8 cellular contexts compared by ENCODE assay signal in genomic region chr2:183124222-183124956, GRCh38. TPM values are rescaled to one million over a fixed set of nuclear protein-coding genes. Genes with fewer than 3 reads are reported as not detected.
A peak's percentile ranks its signal among the peaks of the same experiment; 100 is the strongest.
DNase-seq lines count a peak whose midpoint lies in the region; ATAC-seq and TF ChIP-seq lines count a peak whose summit lies in the region.

NUP35 (plus strand) TSS chr2:183124443; CDS start chr2:183124458, 15 bp downstream.

- H3K79me1 ChIP-seq in IMR-90 (ENCODE audit: low read depth in 1 of 2, low read length in 2 of 2) = peaks cover 0 to 17% of the 10 kb centered on the region in 2 experiments; a peak in 2 of 4 replicates

- H3K9me1 ChIP-seq in IMR-90 (ENCODE audit: insufficient read depth, low read length) = no peaks in the 10 kb centered on the region

- WGBS in IMR-90 (ENCODE audit: extremely low coverage in 2 of 2, insufficient read length in 1 of 2), 2 experiments = 0% methylated on average over 9 of the region's 43 CpGs; no CpG with 5 or more reads in 1 of the 2 experiments

- H3K23ac ChIP-seq in IMR-90 (ENCODE audit: low read depth, low read length) = peak within 1 kb of the TSS; percentile 98

- H3K14ac ChIP-seq in IMR-90 (replicated peaks; ENCODE audit: low read depth, low read length) = peak within 1 kb of the TSS; percentile 98

- dilution Hi-C loops in IMR-90 (cut with HindIII; ENCODE audit: low sequenced_read_pairs, unreplicated experiment) = no loop called here

- DNase-seq in DMS 273 (lab: John Stamatoyannopoulos, UW; ENCODE audit: unreplicated experiment) = peak; percentile 98
- peak; percentile 90 for DNase-seq in IMR-90
- DNase-seq in OCI-M1 (lab: John Stamatoyannopoulos, UW) = peak; percentile 92
- peak; percentile 80 for DNase-seq in activated T-cell treated with anti-CD3 and anti-CD28 coated beads for 24 hours (ENCODE audit: low read depth)
- peak; percentile 94 for DNase-seq in epithelial cell of esophagus (ENCODE audit: low read depth)
- DNase-seq in stimulated activated CD8-positive, alpha-beta memory T cell treated with anti-CD3 and anti-CD28 coated beads, Interleukin-4, amount 100 ng/mL, for 1 hour (ENCODE audit: low read depth in 2 of 2, low spot score in 1 of 2) = peak; percentile 74 to 75

- peak within 1 kb of the TSS; percentile 94 for H2AFZ ChIP-seq in IMR-90 (replicated peaks; ENCODE audit: low read length, poor library complexity)

- H2AK9ac ChIP-seq in IMR-90 (replicated peaks; ENCODE audit: low read depth, low read length, poor library complexity) = peak within 1 kb of the TSS; percentile 85

- peak within 1 kb of the TSS; percentile 18 for H3K18ac ChIP-seq in IMR-90 (ENCODE audit: low read depth, low read length)

- H3K9me3 ChIP-seq in IMR-90 (ENCODE audit: control insufficient read depth, insufficient read depth, low read length) (no peaks in the 10 kb centered on the region), mononuclear cell (ENCODE audit: low read depth, low read length) (no peaks in the 10 kb centered on the region)

- H3K56ac ChIP-seq in IMR-90 (ENCODE audit: extremely low read depth, insufficient read depth, low read length) = peak within 1 kb of the TSS; percentile 89

- BruUV-seq in IMR-90 (replicated peaks; lab: Mats Ljungman, UMichigan) = TSS peak; percentile 63

- peak within 1 kb of the TSS; percentile 96 for H3K4me2 ChIP-seq in IMR-90 (ENCODE audit: low read depth, low read length)

- H2BK120ac ChIP-seq in IMR-90 (ENCODE audit: low read depth, low read length) = peak within 1 kb of the TSS; percentile 79

- H3K4me1 ChIP-seq in IMR-90 (ENCODE audit: control insufficient read depth, insufficient read depth, low read length) (peaks cover 4% of the 10 kb centered on the region; the same call in 1 of the 2 replicates), mononuclear cell (ENCODE audit: insufficient read depth, low read length) (peaks cover 19% of the 10 kb centered on the region)

- no peaks in the 10 kb centered on the region for H3K36me3 ChIP-seq in IMR-90 (ENCODE audit: control insufficient read depth, insufficient read depth, low read length)

- H2AK5ac ChIP-seq in IMR-90 (ENCODE audit: low read depth, low read length) = 0 out of 2 replicates have a peak within 1 kb of the TSS, but pooled peaks have one; percentile 24

- H3K27me3 ChIP-seq in IMR-90 (ENCODE audit: control insufficient read depth, insufficient read depth, low read length) (no peaks in the 10 kb centered on the region), mononuclear cell (ENCODE audit: insufficient read depth, low read length) (peaks cover 5% of the 10 kb centered on the region)

- POLR2A ChIA-PET in IMR-90 (lab: Charles Lee; ENCODE audit: unreplicated experiment) = no interaction called here

- peak within 1 kb of the TSS; percentile 84 for H2BK15ac ChIP-seq in IMR-90 (ENCODE audit: low read depth, low read length)

- TF ChIP-seq CTCF in IMR-90 (conservative IDR thresholded peaks at IDR 0.05; ENCODE audit: low read depth, low read length) = no peak
- TF ChIP-seq CTCF in epithelial cell of esophagus (IDR thresholded peaks at IDR 0.05; ENCODE audit: insufficient read depth, low read depth, low read length, missing control alignments) = no peak

- H3K9ac ChIP-seq in IMR-90 (ENCODE audit: low read depth, low read length) = peak within 1 kb of the TSS; percentile 87

- peak within 1 kb of the TSS; percentile 54; the same call in 1 of the 2 replicates for H2BK20ac ChIP-seq in IMR-90 (ENCODE audit: low read depth, low read length)

- H3K27ac ChIP-seq in IMR-90 (ENCODE audit: insufficient read depth, low read length) = peak within 1 kb of the TSS; percentile 77

- CTCF ChIA-PET in IMR-90 (lab: Yijun Ruan, JAX) = interaction anchor here (0.5 to 0.9 kb wide), 3 partner anchors 19 to 371 kb away, joined by 3 to 6 read pairs (median 3); no protein-coding TSS in a partner anchor

- peak within 1 kb of the TSS; percentile 80 for H4K5ac ChIP-seq in IMR-90 (ENCODE audit: low read depth, low read length)

- in situ Hi-C loops in IMR-90 (cut with MboI; ENCODE audit: low sequenced_read_pairs) = no loop called here

- no peaks in the 10 kb centered on the region for H4K20me1 ChIP-seq in IMR-90 (ENCODE audit: insufficient read depth, low read length)

- TF ChIP-seq RAD21 in IMR-90 (IDR thresholded peaks at IDR 0.05; ENCODE audit: low read length) = no peak

- peak; percentile 55; the same call in 1 of the 2 replicates for TF ChIP-seq POLR2A in IMR-90 (IDR thresholded peaks at IDR 0.05; ENCODE audit: low read depth, low read length)

- peak within 1 kb of the TSS; percentile 80 for H4K91ac ChIP-seq in IMR-90 (ENCODE audit: insufficient read depth, low read depth, low read length)

- ATAC-seq in GM21528 (IDR thresholded peaks at IDR 0.05; ENCODE audit: low FRiP score, unreplicated experiment) (peak; percentile 95), IMR-90 (ENCODE audit: low read depth) (peak; percentile 95)

- H3K4me3 ChIP-seq in IMR-90 (ENCODE audit: insufficient read depth, low read depth, low read length) (peak within 1 kb of the TSS; percentile 61), epithelial cell of esophagus (ENCODE audit: low read length) (peak within 1 kb of the TSS; percentile 93), mononuclear cell (ENCODE audit: low read length) (peak within 1 kb of the TSS; percentile 68)

- intact Hi-C loops in IMR-90 (cut with micrococcal nuclease) = loop anchor here (5.0 kb wide), 1 partner anchor 87 kb away; the partner anchor contains the start of gene NCKAP1

- H4K8ac ChIP-seq in IMR-90 (ENCODE audit: low read depth in 2 of 2, low read length in 2 of 2) = peak within 1 kb of the TSS; percentile 92 to 97

- peak within 1 kb of the TSS; percentile 83 for H2BK5ac ChIP-seq in IMR-90 (ENCODE audit: low read depth, low read length, poor library complexity, severe bottlenecking)

- peak within 1 kb of the TSS; percentile 84 for H3K4ac ChIP-seq in IMR-90 (ENCODE audit: low read depth, low read length)

TF ChIP-seq in IMR-90, 13 proteins besides CTCF, POLR2A, EP300 and RAD21:
- TF ChIP-seq FOS (IDR thresholded peaks at IDR 0.05; ENCODE audit: low read depth, low read length) (no peak), MAFK (IDR thresholded peaks at IDR 0.05; ENCODE audit: low read depth, low read length) (no peak), NFE2L2 (IDR thresholded peaks at IDR 0.05; ENCODE audit: low read depth, low read length) (no peak), ELK1 (IDR thresholded peaks at IDR 0.05; ENCODE audit: borderline replicate concordance, low read depth, low read length) (peak; percentile 76; the same call in 1 of the 2 replicates), CHD1 (IDR thresholded peaks at IDR 0.05; ENCODE audit: low read depth, low read length) (no peak; the same call in 1 of the 2 replicates), USF2 (IDR thresholded peaks at IDR 0.05; ENCODE audit: low read depth, low read length) (peak; percentile 48; the same call in 1 of the 2 replicates), CEBPB (IDR thresholded peaks at IDR 0.05; ENCODE audit: low read depth, low read length) (peak; percentile 100), RCOR1 (IDR thresholded peaks at IDR 0.05; ENCODE audit: insufficient replicate concordance, low read length) (peak; percentile 7), MXI1 (IDR thresholded peaks at IDR 0.05; ENCODE audit: borderline replicate concordance, low read depth, low read length) (peak; percentile 99), BHLHE40 (IDR thresholded peaks at IDR 0.05; ENCODE audit: low read depth, low read length) (peak; percentile 28; the same call in 1 of the 2 replicates), MAZ (IDR thresholded peaks at IDR 0.05; ENCODE audit: borderline replicate concordance, low read depth, low read length) (peak; percentile 46; the same call in 1 of the 2 replicates), SMC3 (IDR thresholded peaks at IDR 0.05; ENCODE audit: low read depth, low read length) (no peak), RFX5 (IDR thresholded peaks at IDR 0.05; ENCODE audit: low read depth, low read length) (no peak)

RNA-seq across cellular contexts. Expression of gene NUP35, which starts in this region (rescaled TPM):
- total RNA-seq in IMR-90 (2012; rRNA removed) (20.0 and 23.3 TPM in 2 replicates), mononuclear cell (13.7 TPM)
- polyA plus RNA-seq in IMR-90 (2012; rRNA removed) = 10.6 and 10.9 TPM in 2 replicates
- polyA plus RNA-seq in IMR-90 (2012; cell fraction: cytosol; rRNA removed) = 2.2 and 3.7 TPM in 2 replicates
- polyA plus RNA-seq in IMR-90 (2012; cell fraction: nucleus; rRNA removed; ENCODE audit: low replicate concordance) = 0.87 and 8.0 TPM in 2 replicates

Comparison
In these comparisons a context has a peak if more than half of its experiments do, and no peak if none do; other contexts are left out.
1. Peak in every context shown above with its lines: DNase-seq, ATAC-seq, H3K4me3 ChIP-seq and H3K27ac ChIP-seq.